ENCODE assay signal across 10 cellular contexts in the genomic region with DNA sequence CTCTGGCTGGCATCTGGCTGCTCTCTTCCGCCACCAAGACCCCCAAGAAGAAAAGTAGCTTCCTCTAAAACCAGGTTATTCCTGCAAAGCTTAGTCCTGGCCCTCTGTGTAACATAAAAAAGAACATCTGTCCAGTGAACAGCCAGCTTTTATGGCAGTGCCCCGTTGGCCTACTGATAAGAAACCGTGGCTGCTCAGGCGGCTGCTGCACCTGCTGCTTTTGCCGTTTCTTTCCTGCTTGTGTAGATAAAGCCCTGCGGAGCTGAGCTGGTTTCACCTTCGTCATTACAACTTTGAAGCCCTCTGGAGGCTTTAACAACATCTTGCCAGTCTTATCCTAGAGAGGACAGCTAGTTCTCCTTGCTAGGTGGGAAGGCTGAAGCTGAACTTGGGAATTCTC. TPM values are rescaled to one million over a fixed set of nuclear protein-coding genes. Genes with fewer than 3 reads are reported as not detected.
DNase-seq lines count a peak whose midpoint lies in the region; ATAC-seq, FAIRE-seq and TF ChIP-seq lines count a peak whose summit lies in the region.
"Had no signal": no experiment of that assay in that cellular context is flagged by ENCODE, and none has a peak within 500 bp of the region (broad histone marks: within the 10 kb centered on the region; RNA-seq: fewer than 3 reads in every experiment).

No MANE protein-coding gene starts in this region.

- no peak for TF ChIP-seq POLR2A in HepG2 (IDR thresholded peaks at IDR 0.05; ENCODE audit: insufficient read depth in 1 of 2, low read depth in 2 of 2, low read length in 2 of 2)

- H3K9me3 ChIP-seq in HepG2 (ENCODE audit: low read length), result no peaks in the 10 kb centered on the region

- H3K27ac ChIP-seq in HepG2 (ENCODE audit: extremely low read length, insufficient read depth, low read length), result no peak overlapping the region

- peaks cover 0 to 8% of the 10 kb centered on the region in 2 experiments; a peak in 1 of 5 replicates for H3K27me3 ChIP-seq in HepG2 (ENCODE audit: control insufficient read depth in 1 of 2, insufficient read depth in 2 of 2, low read length in 2 of 2)

- in situ Hi-C loops in HepG2 (cut with HindIII; ENCODE audit: extremely low pct_ligation_motif_present, low pct_unique_long_range_greater_than_20kb) (no loop called here), GM13976 (cut with MboI; ENCODE audit: low sequenced_read_pairs, unreplicated experiment) (no loop called here)

- H2AFZ ChIP-seq in HepG2 (ENCODE audit: low read length), result peak overlapping the region; percentile 66

- BruUV-seq in Calu3 (replicated peaks; lab: Mats Ljungman, UMichigan), result no TSS peak
- BruUV-seq in HepG2 (replicated peaks; lab: Mats Ljungman, UMichigan), result no TSS peak

- H4K20me1 ChIP-seq in HepG2 (ENCODE audit: insufficient read depth, low read length), result no peaks in the 10 kb centered on the region

- H3K4me1 Mint-ChIP-seq in Calu3 (ENCODE audit: low read depth, unreplicated experiment), result peaks cover 11% of the 10 kb centered on the region
- H3K4me1 Mint-ChIP-seq: H9 had no signal

- H3K9me3 Mint-ChIP-seq in Calu3 (ENCODE audit: low read depth, unreplicated experiment), result no peaks in the 10 kb centered on the region
- H3K9me3 Mint-ChIP-seq: H9, IgD-negative memory B cell had no signal

- peak overlapping the region; percentile 51 to 52 (median 51) for H3K4me3 ChIP-seq in HepG2 (replicated peaks in 1 of 3; ENCODE audit: insufficient read depth in 1 of 3, low read depth in 2 of 3, low read length in 3 of 3)

- FAIRE-seq in HepG2 (lab: Jason Lieb, UNC), result no peak
- FAIRE-seq: endometrium had no signal

- intact Hi-C loops in Calu3 (cut with micrococcal nuclease; ENCODE audit: unreplicated experiment), result no loop called here
- intact Hi-C loops in HepG2 (cut with micrococcal nuclease; ENCODE audit: unreplicated experiment), result no loop called here

- peak overlapping the region; percentile 10; the same call in 1 of the 2 replicates for H3K9ac ChIP-seq in HepG2 (ENCODE audit: insufficient read depth, low read depth, low read length)

- peak overlapping the region; percentile 81 for H3K4me2 ChIP-seq in HepG2 (ENCODE audit: low read depth, low read length)

- no peaks in the 10 kb centered on the region for H3K27me3 Mint-ChIP-seq in Calu3 (ENCODE audit: unreplicated experiment)
- H3K27me3 Mint-ChIP-seq: IgD-negative memory B cell had no signal

- TF ChIP-seq EP300 in HepG2 (IDR thresholded peaks at IDR 0.05; ENCODE audit: low read depth in 2 of 2, low read length in 2 of 2), result no peak
- TF ChIP-seq EP300 in HepG2 (CRISPR knock-in tag; IDR thresholded peaks at IDR 0.05; ENCODE audit: borderline replicate concordance), result no peak

- H3K36me3 Mint-ChIP-seq in Calu3 (ENCODE audit: insufficient read depth, unreplicated experiment), result no peaks in the 10 kb centered on the region
- H3K36me3 Mint-ChIP-seq: IgD-negative memory B cell had no signal

- POLR2A ChIA-PET in HepG2 (lab: Yijun Ruan, JAX), result interaction anchor here (0.6 to 2.5 kb wide), 4 partner anchors 15 to 47 kb away, joined by 3 to 8 read pairs (median 4); no protein-coding TSS in a partner anchor

- no peak for DNase-seq in Calu3
- DNase-seq in NCI-H526 (lab: John Stamatoyannopoulos, UW), result peak; percentile 71 to 84
- DNase-seq in HepG2 (ENCODE audit: low spot score), result no peak
- no peak for DNase-seq in GM03348 (ENCODE audit: low spot score)
- no peak for DNase-seq in GM13976 (ENCODE audit: low spot score)
- DNase-seq: H9 had no signal

- H3K27ac Mint-ChIP-seq in Calu3 (ENCODE audit: unreplicated experiment), result no peak overlapping the region
- H3K27ac Mint-ChIP-seq: H9, IgD-negative memory B cell had no signal

- ATAC-seq in GM18909 (IDR thresholded peaks at IDR 0.05; ENCODE audit: poor library complexity, unreplicated experiment) (peak; percentile 71), HepG2 (peak; percentile 60), HG02852 (IDR thresholded peaks at IDR 0.05; ENCODE audit: unreplicated experiment) (no peak)

- peaks cover 53% of the 10 kb centered on the region for H3K4me1 ChIP-seq in HepG2 (ENCODE audit: insufficient read depth, low read length)

- no peaks in the 10 kb centered on the region for H3K79me2 ChIP-seq in HepG2 (ENCODE audit: insufficient read depth, low read length)

- WGBS in HepG2 (ENCODE audit: low lambda C conversion rate), result 11% methylated on average over 6 of the region's 7 CpGs

- no peak for TF ChIP-seq RAD21 in HepG2 (CRISPR knock-in tag; IDR thresholded peaks at IDR 0.05)

- CTCF ChIA-PET in Calu3 (lab: Charles Lee), result interaction anchor here (0.6 to 0.9 kb wide), 2 partner anchors 14 to 34 kb away, joined by 3 to 4 read pairs; no protein-coding TSS in a partner anchor
- CTCF ChIA-PET in HepG2 (lab: Yijun Ruan, JAX; ENCODE audit: low intra/inter-chr PET ratio, low total read pairs), result no interaction called here

- peak overlapping the region; percentile 40 for H3K4me3 Mint-ChIP-seq in Calu3 (ENCODE audit: low read depth, unreplicated experiment)
- H3K4me3 Mint-ChIP-seq: H9 had no signal

- TF ChIP-seq CTCF in Calu3 (IDR thresholded peaks at IDR 0.05; ENCODE audit: unreplicated experiment) (no peak), HepG2 (CRISPR knock-in tag; IDR thresholded peaks at IDR 0.05) (no peak), GM13976 (IDR thresholded peaks at IDR 0.05; ENCODE audit: borderline replicate concordance, control extremely low read depth, extremely low read depth, insufficient read depth, missing control alignments) (no peak)

- no peaks in the 10 kb centered on the region for H3K36me3 ChIP-seq in HepG2 (replicated peaks in 1 of 2; ENCODE audit: control insufficient read depth in 1 of 2, insufficient read depth in 2 of 2, low read length in 2 of 2)

RNA-seq across cellular contexts. Expression of a gene that starts 20.5 kb away (rescaled TPM):
- total RNA-seq in Calu3 (2022) (0.45 TPM in 1 of 2 replicates, not detected in the other), HepG2 (2016; rRNA removed; fragmentation: Illumina TruSeq; extraction: Trizol) (0.14 and 0.20 TPM in 2 replicates)
- total RNA-seq in HepG2 (2016; cell fraction: cytosol; rRNA removed; fragmentation: Illumina TruSeq; extraction: Trizol; ENCODE audit: low read depth), result 0.09 and 0.10 TPM in 2 replicates
- total RNA-seq in HepG2 (2016; cell fraction: insoluble cytoplasmic fraction; rRNA removed; fragmentation: Illumina TruSeq; extraction: Trizol), result 0.12 and 0.22 TPM in 2 replicates
- total RNA-seq in HepG2 (2016; cell fraction: membrane; rRNA removed; fragmentation: Illumina TruSeq; extraction: Trizol), result 0.06 and 0.24 TPM in 2 replicates
- total RNA-seq in HepG2 (2016; cell fraction: nucleus; rRNA removed; fragmentation: Illumina TruSeq; extraction: Trizol), result 0.71 and 1.2 TPM in 2 replicates
- polyA plus RNA-seq in HepG2 (2011; rRNA removed), result 0.12 and 0.13 TPM in 2 replicates
- polyA plus RNA-seq in HepG2 (2011; cell fraction: cytosol; rRNA removed), result 0.09 and 0.16 TPM in 2 replicates
- 0.32 and 0.38 TPM in 2 replicates for polyA plus RNA-seq in HepG2 (2011; cell fraction: nucleus; rRNA removed)
- polyA plus RNA-seq in HepG2 (2012), result 0.07 and 0.16 TPM in 2 replicates
- 0.14 and 0.19 TPM in 2 replicates for polyA plus RNA-seq in HepG2 (2016; cell fraction: cytosol; fragmentation: Illumina TruSeq; extraction: Trizol; ENCODE audit: low read depth)
- 0.19 TPM in 2 replicates for polyA plus RNA-seq in HepG2 (2016; cell fraction: insoluble cytoplasmic fraction; fragmentation: Illumina TruSeq; extraction: Trizol; ENCODE audit: low read depth)
- polyA plus RNA-seq in HepG2 (2016; cell fraction: membrane; fragmentation: Illumina TruSeq; extraction: Trizol; ENCODE audit: low read depth), result 0.08 and 0.18 TPM in 2 replicates
- polyA plus RNA-seq in HepG2 (2016; cell fraction: nucleus; fragmentation: Illumina TruSeq; extraction: Trizol; ENCODE audit: insufficient read depth, low read depth), result 0.17 TPM in 1 of 2 replicates, not detected in the other
- polyA minus RNA-seq in HepG2 (2011; rRNA and poly(A)+ RNA removed; ENCODE audit: low replicate concordance), result 0.80 and 2.9 TPM in 2 replicates
- not detected in 2 replicates for polyA minus RNA-seq in HepG2 (2011; cell fraction: cytosol; rRNA and poly(A)+ RNA removed)
- 0.39 and 0.50 TPM in 2 replicates for polyA minus RNA-seq in HepG2 (2011; cell fraction: nucleus; rRNA and poly(A)+ RNA removed)

RNA-seq across cellular contexts. Expression of a gene that starts 43.9 kb away (rescaled TPM):
- 13.6 and 14.5 TPM in 2 replicates for total RNA-seq in Calu3 (2022)
- total RNA-seq in HepG2 (2016; rRNA removed; fragmentation: Illumina TruSeq; extraction: Trizol), result 22.4 and 24.4 TPM in 2 replicates
- 4.3 and 5.4 TPM in 2 replicates for total RNA-seq in HepG2 (2016; cell fraction: cytosol; rRNA removed; fragmentation: Illumina TruSeq; extraction: Trizol; ENCODE audit: low read depth)
- total RNA-seq in HepG2 (2016; cell fraction: insoluble cytoplasmic fraction; rRNA removed; fragmentation: Illumina TruSeq; extraction: Trizol), result 23.6 and 26.0 TPM in 2 replicates
- 14.2 and 15.4 TPM in 2 replicates for total RNA-seq in HepG2 (2016; cell fraction: membrane; rRNA removed; fragmentation: Illumina TruSeq; extraction: Trizol)
- 15.0 and 18.4 TPM in 2 replicates for total RNA-seq in HepG2 (2016; cell fraction: nucleus; rRNA removed; fragmentation: Illumina TruSeq; extraction: Trizol)
- 9.5 and 10.2 TPM in 2 replicates for polyA plus RNA-seq in HepG2 (2011; rRNA removed)
- polyA plus RNA-seq in HepG2 (2011; cell fraction: cytosol; rRNA removed), result 6.3 and 7.9 TPM in 2 replicates
- 4.6 and 5.9 TPM in 2 replicates for polyA plus RNA-seq in HepG2 (2011; cell fraction: nucleus; rRNA removed)
- polyA plus RNA-seq in HepG2 (2012), result 21.2 and 25.3 TPM in 2 replicates
- 4.8 and 7.2 TPM in 2 replicates for polyA plus RNA-seq in HepG2 (2016; cell fraction: cytosol; fragmentation: Illumina TruSeq; extraction: Trizol; ENCODE audit: low read depth)
- polyA plus RNA-seq in HepG2 (2016; cell fraction: insoluble cytoplasmic fraction; fragmentation: Illumina TruSeq; extraction: Trizol; ENCODE audit: low read depth), result 22.2 and 24.2 TPM in 2 replicates
- polyA plus RNA-seq in HepG2 (2016; cell fraction: membrane; fragmentation: Illumina TruSeq; extraction: Trizol; ENCODE audit: low read depth), result 9.2 and 10.4 TPM in 2 replicates
- 17.0 and 18.9 TPM in 2 replicates for polyA plus RNA-seq in HepG2 (2016; cell fraction: nucleus; fragmentation: Illumina TruSeq; extraction: Trizol; ENCODE audit: insufficient read depth, low read depth)
- 2.5 and 3.6 TPM in 2 replicates for polyA minus RNA-seq in HepG2 (2011; rRNA and poly(A)+ RNA removed; ENCODE audit: low replicate concordance)
- 9.4 and 11.4 TPM in 2 replicates for polyA minus RNA-seq in HepG2 (2011; cell fraction: cytosol; rRNA and poly(A)+ RNA removed)
- polyA minus RNA-seq in HepG2 (2011; cell fraction: nucleus; rRNA and poly(A)+ RNA removed), result 5.8 and 7.1 TPM in 2 replicates

RNA-seq across cellular contexts. Expression of a gene that starts 58.6 kb away (rescaled TPM):
- total RNA-seq in Calu3 (2022) (20.6 and 26.1 TPM in 2 replicates), HepG2 (2016; rRNA removed; fragmentation: Illumina TruSeq; extraction: Trizol) (36.3 and 62.1 TPM in 2 replicates)
- total RNA-seq in HepG2 (2016; cell fraction: cytosol; rRNA removed; fragmentation: Illumina TruSeq; extraction: Trizol; ENCODE audit: low read depth), result 9.0 and 10.1 TPM in 2 replicates
- total RNA-seq in HepG2 (2016; cell fraction: insoluble cytoplasmic fraction; rRNA removed; fragmentation: Illumina TruSeq; extraction: Trizol), result 40.2 and 62.3 TPM in 2 replicates
- 28.6 and 37.3 TPM in 2 replicates for total RNA-seq in HepG2 (2016; cell fraction: membrane; rRNA removed; fragmentation: Illumina TruSeq; extraction: Trizol)
- 15.9 and 16.8 TPM in 2 replicates for total RNA-seq in HepG2 (2016; cell fraction: nucleus; rRNA removed; fragmentation: Illumina TruSeq; extraction: Trizol)
- polyA plus RNA-seq in HepG2 (2011; rRNA removed), result 8.6 and 11.5 TPM in 2 replicates
- polyA plus RNA-seq in HepG2 (2011; cell fraction: cytosol; rRNA removed), result 2.9 and 5.7 TPM in 2 replicates
- 1.1 and 2.3 TPM in 2 replicates for polyA plus RNA-seq in HepG2 (2011; cell fraction: nucleus; rRNA removed)
- polyA plus RNA-seq in HepG2 (2012), result 17.4 and 25.3 TPM in 2 replicates
- polyA plus RNA-seq in HepG2 (2016; cell fraction: cytosol; fragmentation: Illumina TruSeq; extraction: Trizol; ENCODE audit: low read depth), result 9.4 and 9.5 TPM in 2 replicates
- 69.4 and 70.2 TPM in 2 replicates for polyA plus RNA-seq in HepG2 (2016; cell fraction: insoluble cytoplasmic fraction; fragmentation: Illumina TruSeq; extraction: Trizol; ENCODE audit: low read depth)
- 26.1 and 31.2 TPM in 2 replicates for polyA plus RNA-seq in HepG2 (2016; cell fraction: membrane; fragmentation: Illumina TruSeq; extraction: Trizol; ENCODE audit: low read depth)
- polyA plus RNA-seq in HepG2 (2016; cell fraction: nucleus; fragmentation: Illumina TruSeq; extraction: Trizol; ENCODE audit: insufficient read depth, low read depth), result 29.1 and 33.5 TPM in 2 replicates
- 2.6 and 6.6 TPM in 2 replicates for polyA minus RNA-seq in HepG2 (2011; rRNA and poly(A)+ RNA removed; ENCODE audit: low replicate concordance)
- 10.6 and 12.0 TPM in 2 replicates for polyA minus RNA-seq in HepG2 (2011; cell fraction: cytosol; rRNA and poly(A)+ RNA removed)
- polyA minus RNA-seq in HepG2 (2011; cell fraction: nucleus; rRNA and poly(A)+ RNA removed), result 5.9 and 7.8 TPM in 2 replicates

Comparison
In these comparisons a context has a peak if more than half of its experiments do, and no peak if none do; other contexts are left out.
1. DNase-seq: peak in NCI-H526 (2 of 2); none in Calu3 (single experiment), HepG2 (single experiment), GM03348 (single experiment) and GM13976 (single experiment).